Comparison of ENCODE assay signal across 9 cellular contexts in the genomic region with DNA sequence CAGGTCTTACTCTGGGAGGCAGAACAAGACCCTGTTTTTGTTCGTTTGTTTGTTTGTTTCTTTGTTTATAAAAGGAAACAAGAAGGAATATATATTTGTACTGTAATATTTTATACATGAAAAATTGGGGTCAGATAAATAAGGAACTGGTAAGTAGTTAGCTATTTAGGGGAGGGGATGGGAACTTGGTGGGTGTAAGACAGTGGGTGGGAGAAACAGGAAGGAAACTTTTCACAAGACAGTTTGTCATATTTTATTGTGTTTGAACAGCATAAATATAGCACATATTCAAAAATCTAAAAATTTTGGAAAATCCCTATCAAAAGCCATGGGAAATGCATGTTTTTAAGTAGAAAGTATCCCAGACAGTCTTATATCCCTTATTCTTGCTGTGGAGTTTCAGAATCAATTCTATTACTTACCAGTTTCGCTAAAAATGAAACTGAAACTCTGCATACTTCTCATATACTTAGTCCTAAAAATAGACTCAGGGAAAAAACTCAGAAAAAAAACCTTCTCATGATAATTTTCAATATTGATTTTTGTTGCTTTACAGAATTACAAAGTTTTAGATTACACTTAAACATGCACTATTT. TPM values are rescaled to one million over a fixed set of nuclear protein-coding genes. Genes with fewer than 3 reads are reported as not detected.
DNase-seq lines count a peak whose midpoint lies in the region; ATAC-seq and TF ChIP-seq lines count a peak whose summit lies in the region.
"Had no signal": no experiment of that assay in that cellular context is flagged by ENCODE, and none has a peak within 500 bp of the region (broad histone marks: within the 10 kb centered on the region; RNA-seq: fewer than 3 reads in every experiment).

No MANE protein-coding gene starts in this region.

- intact Hi-C loops in spleen (cut with DNase I; ENCODE audit: low total_unique reads): no loop called here

- H3K9me3 ChIP-seq in adipocyte (ENCODE audit: control insufficient read depth, low read length) (no peaks in the 10 kb centered on the region), spleen (peaks cover 0 to 11% (median 7%) of the 10 kb centered on the region in 8 donors)

- 8 to 11% (median 8%) methylated on average over 2 of the region's 2 CpGs for WGBS in spleen, 5 donors

- H3K27ac ChIP-seq in spleen: peak overlapping the region in 7 of 8 donors; percentile 47 to 83 (median 77)

- H3K4me3 ChIP-seq in adipocyte (ENCODE audit: low read length): peak overlapping the region; percentile 70
- H3K4me3 ChIP-seq in spleen: peak overlapping the region in 3 of 8 donors; percentile 16 to 57 (median 36)
- H3K4me3 ChIP-seq: lung had no signal

- TF ChIP-seq POLR2A in spleen (IDR thresholded peaks at IDR 0.05): no peak

- H3K4me1 Mint-ChIP-seq in activated naive CD4-positive, alpha-beta T cell treated with anti-CD3 and anti-CD28 coated beads, Interleukin-2, amount 10 ng/mL, durations not matched to agents 7 days and 5 days: peaks cover 47% of the 10 kb centered on the region

- H3K27ac Mint-ChIP-seq in activated naive CD4-positive, alpha-beta T cell treated with anti-CD3 and anti-CD28 coated beads, Interleukin-2, amount 10 ng/mL, durations not matched to agents 7 days and 5 days: peak overlapping the region; percentile 11

- peaks cover 5% of the 10 kb centered on the region for H3K4me1 ChIP-seq in adipocyte (ENCODE audit: control insufficient read depth, insufficient read depth, low read length)
- peaks cover 28 to 61% (median 48%) of the 10 kb centered on the region in 6 donors for H3K4me1 ChIP-seq in spleen

- POLR2A ChIA-PET in GM10248 (lab: Yijun Ruan, JAX): no interaction called here

- H3K36me3 Mint-ChIP-seq in activated naive CD4-positive, alpha-beta T cell treated with anti-CD3 and anti-CD28 coated beads, Interleukin-2, amount 10 ng/mL, durations not matched to agents 7 days and 5 days: peaks cover 9% of the 10 kb centered on the region

- H3K27me3 ChIP-seq in adipocyte (replicated peaks; ENCODE audit: control insufficient read depth, insufficient read depth, low read length) (no peaks in the 10 kb centered on the region), spleen (replicated peaks in 1 of 7) (no peaks in the 10 kb centered on the region)

- H3K9me3 Mint-ChIP-seq in activated naive CD4-positive, alpha-beta T cell treated with anti-CD3 and anti-CD28 coated beads, Interleukin-2, amount 10 ng/mL, durations not matched to agents 7 days and 5 days: peaks cover 8% of the 10 kb centered on the region

- CTCF ChIA-PET in activated naive CD4-positive, alpha-beta T cell treated with anti-CD3 and anti-CD28 coated beads, Interleukin-2, amount 10 ng/mL, durations not matched to agents 7 days and 5 days (lab: Charles Lee): interaction anchor here (1.5 kb wide), 1 partner anchor 13 kb away, joined by 3 read pairs; no protein-coding TSS in a partner anchor
- CTCF ChIA-PET in GM10248 (lab: Yijun Ruan, JAX): interaction anchor here (1.1 kb wide), 1 partner anchor 22 kb away, joined by 3 read pairs; the partner anchor contains the start of gene RASGEF1B

- DNase-seq in activated naive CD4-positive, alpha-beta T cell treated with anti-CD3 and anti-CD28 coated beads, Interleukin-2, amount 10 ng/mL, durations not matched to agents 7 days and 5 days: no peak
- no peak for DNase-seq in activated naive CD4-positive, alpha-beta T cell (lab: John Stamatoyannopoulos, UW)
- DNase-seq in adipocyte (ENCODE audit: low read depth) (peak; percentile 41), spleen (no peak), NCI-H446 (lab: John Stamatoyannopoulos, UW) (no peak), GDM1 (lab: John Stamatoyannopoulos, UW) (no peak), GM10248 (ENCODE audit: extremely low spot score) (no peak)

- peak overlapping the region; percentile 31 for H3K4me3 Mint-ChIP-seq in activated naive CD4-positive, alpha-beta T cell treated with anti-CD3 and anti-CD28 coated beads, Interleukin-2, amount 10 ng/mL, durations not matched to agents 7 days and 5 days

- peak; percentile 78 for ATAC-seq in HG03139 (IDR thresholded peaks at IDR 0.05; ENCODE audit: unreplicated experiment)

- peak overlapping the region; percentile 61 for H3K9ac ChIP-seq in adipocyte (ENCODE audit: low read length)

- H3K36me3 ChIP-seq in adipocyte (ENCODE audit: control insufficient read depth, insufficient read depth, low read length, severe bottlenecking) (no peaks in the 10 kb centered on the region), spleen (no peaks in the 10 kb centered on the region)

- TF ChIP-seq CTCF in spleen (IDR thresholded peaks at IDR 0.05 in 8 of 11, conservative IDR thresholded peaks at IDR 0.05 in 3 of 11): no peak
- TF ChIP-seq CTCF in GM10248 (IDR thresholded peaks at IDR 0.05; ENCODE audit: control extremely low read depth, extremely low read depth, low read depth, missing control alignments): no peak

- peaks cover 9% of the 10 kb centered on the region for H3K27me3 Mint-ChIP-seq in activated naive CD4-positive, alpha-beta T cell treated with anti-CD3 and anti-CD28 coated beads, Interleukin-2, amount 10 ng/mL, durations not matched to agents 7 days and 5 days

RNA-seq across cellular contexts. Expression of gene RASGEF1B, which starts 22.3 kb away (rescaled TPM):
- total RNA-seq in spleen: 10 to 100 TPM; 28.6 to 69.5 (median 34.9) TPM
- 10 to 100 TPM in 1 of 3 donors, 1 to 10 TPM in 2; 9.4 to 11.9 (median 9.6) TPM for polyA plus RNA-seq in spleen
